In the genomic region with DNA sequence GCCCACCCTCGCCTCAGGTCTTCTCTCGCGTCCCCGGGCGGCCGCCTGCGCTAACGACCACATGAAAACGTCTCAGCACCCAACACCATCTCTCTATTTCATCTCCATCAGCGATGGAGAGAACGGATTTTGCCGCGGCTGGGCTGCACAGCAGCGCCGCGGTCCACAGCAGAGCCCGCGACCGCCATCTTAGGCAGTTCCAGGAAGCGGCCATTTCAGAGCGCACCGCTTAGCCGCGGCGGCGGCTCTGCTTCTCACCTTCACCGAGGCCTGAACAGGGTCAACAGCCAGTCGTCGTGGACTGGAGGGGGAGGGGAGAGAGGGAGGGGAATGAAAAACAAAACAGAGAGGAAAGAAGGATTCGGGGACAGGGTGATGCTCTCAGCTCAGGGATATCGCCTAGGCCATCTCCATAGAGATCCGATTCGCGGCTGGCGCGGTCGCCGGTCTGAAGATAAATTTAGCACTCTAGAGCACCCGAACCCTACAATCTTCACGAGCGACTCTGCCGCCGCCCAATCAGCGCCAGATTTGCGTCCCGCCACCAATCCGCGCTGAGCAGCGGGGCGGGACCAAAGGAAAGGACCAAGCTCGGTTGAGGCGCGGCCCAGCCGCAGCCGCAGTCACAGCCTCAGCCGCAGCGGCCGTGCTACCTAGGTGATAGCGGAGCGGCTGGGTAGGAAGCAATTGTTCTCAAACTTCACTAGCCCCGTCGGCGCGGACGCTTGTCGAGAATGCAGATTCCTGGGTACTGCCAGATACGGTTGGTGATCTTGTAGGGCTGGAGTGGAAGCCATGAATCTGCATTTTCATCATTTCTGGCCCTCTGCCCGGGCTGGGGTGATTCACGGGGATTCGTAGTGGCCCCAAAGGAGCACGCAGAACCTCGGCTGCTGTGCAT, we compare ENCODE assay signal across 1 cellular context.
A peak's percentile ranks its signal among the peaks of the same experiment; 100 is the strongest.
TF ChIP-seq lines count a peak whose summit lies in the region.

TSS of gene ZBED5 (minus strand) at position 450 of the 901 bp plus-strand sequence. CDS start 3,108 bp downstream, outside the sequence.

TF ChIP-seq in HEK293, 187 proteins besides CTCF, POLR2A, EP300 and RAD21 (continued from another document):
- TF ChIP-seq ATF2 (tag by site-specific recombination; IDR thresholded peaks at IDR 0.05; ENCODE audit: low read depth), result no peak
- peak; percentile 57; the same call in 1 of the 2 replicates for TF ChIP-seq ZBTB48 (tag by site-specific recombination; IDR thresholded peaks at IDR 0.05)
- TF ChIP-seq ZNF513 (tag by site-specific recombination; IDR thresholded peaks at IDR 0.05), result no peak
- TF ChIP-seq, protein P1, sequence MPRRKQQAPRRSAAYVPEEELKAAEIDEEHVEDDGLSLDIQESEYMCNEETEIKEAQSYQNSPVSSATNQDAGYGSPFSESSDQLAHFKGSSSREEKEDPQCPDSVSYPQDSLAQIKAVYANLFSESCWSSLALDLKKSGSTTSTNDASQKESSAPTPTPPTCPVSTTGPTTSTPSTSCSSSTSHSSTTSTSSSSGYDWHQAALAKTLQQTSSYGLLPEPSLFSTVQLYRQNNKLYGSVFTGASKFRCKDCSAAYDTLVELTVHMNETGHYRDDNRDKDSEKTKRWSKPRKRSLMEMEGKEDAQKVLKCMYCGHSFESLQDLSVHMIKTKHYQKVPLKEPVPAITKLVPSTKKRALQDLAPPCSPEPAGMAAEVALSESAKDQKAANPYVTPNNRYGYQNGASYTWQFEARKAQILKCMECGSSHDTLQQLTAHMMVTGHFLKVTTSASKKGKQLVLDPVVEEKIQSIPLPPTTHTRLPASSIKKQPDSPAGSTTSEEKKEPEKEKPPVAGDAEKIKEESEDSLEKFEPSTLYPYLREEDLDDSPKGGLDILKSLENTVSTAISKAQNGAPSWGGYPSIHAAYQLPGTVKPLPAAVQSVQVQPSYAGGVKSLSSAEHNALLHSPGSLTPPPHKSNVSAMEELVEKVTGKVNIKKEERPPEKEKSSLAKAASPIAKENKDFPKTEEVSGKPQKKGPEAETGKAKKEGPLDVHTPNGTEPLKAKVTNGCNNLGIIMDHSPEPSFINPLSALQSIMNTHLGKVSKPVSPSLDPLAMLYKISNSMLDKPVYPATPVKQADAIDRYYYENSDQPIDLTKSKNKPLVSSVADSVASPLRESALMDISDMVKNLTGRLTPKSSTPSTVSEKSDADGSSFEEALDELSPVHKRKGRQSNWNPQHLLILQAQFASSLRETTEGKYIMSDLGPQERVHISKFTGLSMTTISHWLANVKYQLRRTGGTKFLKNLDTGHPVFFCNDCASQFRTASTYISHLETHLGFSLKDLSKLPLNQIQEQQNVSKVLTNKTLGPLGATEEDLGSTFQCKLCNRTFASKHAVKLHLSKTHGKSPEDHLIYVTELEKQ (tag by site-specific recombination; IDR thresholded peaks at IDR 0.05; ENCODE audit: borderline replicate concordance), result no peak
- no peak for TF ChIP-seq ZBTB21 (tag by site-specific recombination; IDR thresholded peaks at IDR 0.05)
- TF ChIP-seq ZNF658 (tag by site-specific recombination; IDR thresholded peaks at IDR 0.05), result no peak
- peak; percentile 48 for TF ChIP-seq ZFP37 (tag by site-specific recombination; IDR thresholded peaks at IDR 0.05)
